In the genomic region with DNA sequence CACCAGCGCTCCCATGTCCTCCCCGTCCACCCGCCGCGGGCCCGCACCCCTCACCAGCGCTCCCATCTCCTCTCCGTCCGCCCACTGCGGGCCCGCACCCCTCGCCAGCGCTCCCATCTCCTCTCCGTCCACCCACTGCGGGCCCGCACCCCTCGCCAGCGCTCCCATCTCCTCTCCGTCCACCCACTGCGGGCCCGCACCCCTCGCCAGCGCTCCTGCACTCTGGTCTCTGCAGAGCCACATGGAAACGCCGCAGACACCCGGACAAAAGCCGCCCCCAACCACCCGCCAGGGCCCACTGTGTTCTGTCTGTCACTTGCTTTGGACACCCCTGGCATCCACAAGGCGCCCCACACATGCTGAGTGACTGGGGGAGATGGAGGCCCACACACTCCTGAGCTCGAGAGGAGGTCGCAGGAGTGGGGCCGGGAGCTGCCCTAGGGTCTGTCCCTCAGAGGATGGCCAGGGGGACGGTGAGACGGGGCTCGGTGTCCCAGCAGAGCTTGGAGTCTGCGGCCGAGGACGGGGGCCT, we compare ENCODE assay signal across 35 cellular contexts. TPM values are rescaled to one million over a fixed set of nuclear protein-coding genes. Genes with fewer than 3 reads are reported as not detected.
"Had no signal": no experiment of that assay in that cellular context is flagged by ENCODE, and none has a peak within 500 bp of the region (broad histone marks: within the 10 kb centered on the region; RNA-seq: fewer than 3 reads in every experiment).

No MANE protein-coding gene starts in this region.

- H3K4me3 ChIP-seq: esophagus squamous epithelium, pancreas, prostate gland, sigmoid colon, uterus had no signal

- H3K9me3 ChIP-seq: esophagus squamous epithelium, pancreas, prostate gland, sigmoid colon, uterus had no signal

- H3K27ac Mint-ChIP-seq: activated naive CD8-positive, alpha-beta T cell; dendritic cell treated with granulocyte-macrophage colony-stimulating factor and Interleukin-4, amounts not matched to agents 40 ng/mL and 50 ng/mL, for 4 days; mesothelial cell of epicardium; naive B cell; nephron progenitor cell; stimulated activated memory B cell treated with anti-CD40 and anti-IgM and Interleukin-4, amounts not matched to agents 10 μg/mL and 1 μg/mL and 100 μg/mL, for 72 hours; T-helper 2 cell treated with Interferon-gamma antibody and Interleukin-4, amounts not matched to agents 5 μg/mL and 100 μg/mL, for 36 hours had no signal

- H3K27me3 Mint-ChIP-seq: activated naive CD8-positive, alpha-beta T cell; central memory CD8-positive, alpha-beta T cell; dendritic cell treated with granulocyte-macrophage colony-stimulating factor and Interleukin-4, amounts not matched to agents 40 ng/mL and 50 ng/mL, for 4 days; stimulated activated memory B cell treated with anti-CD40 and anti-IgM and Interleukin-4, amounts not matched to agents 10 μg/mL and 1 μg/mL and 100 μg/mL, for 72 hours had no signal

- H3K4me3 Mint-ChIP-seq: activated naive CD8-positive, alpha-beta T cell; central memory CD8-positive, alpha-beta T cell; dendritic cell treated with granulocyte-macrophage colony-stimulating factor and Interleukin-4, amounts not matched to agents 40 ng/mL and 50 ng/mL, for 4 days; mesothelial cell of epicardium; naive B cell; nephron progenitor cell; stimulated activated memory B cell treated with anti-CD40 and anti-IgM and Interleukin-4, amounts not matched to agents 10 μg/mL and 1 μg/mL and 100 μg/mL, for 72 hours; stimulated activated naive CD8-positive, alpha-beta T cell treated with anti-CD3 and anti-CD28 coated beads, Interleukin-15, amount 100 ng/mL, for 72 hours; T-helper 2 cell treated with Interferon-gamma antibody and Interleukin-4, amounts not matched to agents 5 μg/mL and 100 μg/mL, for 36 hours; type B pancreatic cell had no signal

- H3K9me3 Mint-ChIP-seq: central memory CD8-positive, alpha-beta T cell; dendritic cell treated with granulocyte-macrophage colony-stimulating factor and Interleukin-4, amounts not matched to agents 40 ng/mL and 50 ng/mL, for 4 days; mesothelial cell of epicardium; nephron progenitor cell; stimulated activated memory B cell treated with anti-CD40 and anti-IgM and Interleukin-4, amounts not matched to agents 10 μg/mL and 1 μg/mL and 100 μg/mL, for 72 hours; stimulated activated naive CD8-positive, alpha-beta T cell treated with anti-CD3 and anti-CD28 coated beads, Interleukin-15, amount 100 ng/mL, for 72 hours; T-helper 2 cell treated with Interferon-gamma antibody and Interleukin-4, amounts not matched to agents 5 μg/mL and 100 μg/mL, for 36 hours; type B pancreatic cell had no signal

- DNase-seq: activated CD4-positive, alpha-beta T cell treated with anti-CD3 and anti-CD28 coated beads for 4 hours; activated CD4-positive, alpha-beta T cell treated with anti-CD3 and anti-CD28 coated beads, Interleukin-2, amount 50 U/mL, for 4 hours; activated CD4-positive, CD25-positive, alpha-beta regulatory T cell; activated CD8-positive, alpha-beta memory T cell treated with anti-CD3 and anti-CD28 coated beads for 24 hours; activated effector memory CD4-positive, alpha-beta T cell treated with Interleukin-2 at 50 U/mL for 16 hours; activated naive CD4-positive, alpha-beta T cell treated with Interleukin-2 at 50 U/mL for 16 hours; anterior cingulate cortex; esophagus squamous epithelium; left cardiac atrium; mammary epithelial cell; naive B cell; nephron progenitor cell; sigmoid colon; small intestine; stimulated activated CD4-positive, alpha-beta T cell treated with anti-CD3 and anti-CD28 coated beads, Interleukin-1b, Interleukin-23, amount 100 ng/mL, for 48 hours; stimulated activated CD4-positive, alpha-beta T cell treated with anti-CD3 and anti-CD28 coated beads, Interleukin-4, amount 100 ng/mL, for 4 hours; stimulated activated CD8-positive, alpha-beta memory T cell treated with anti-CD3 and anti-CD28 coated beads, Interleukin-4, amount 100 ng/mL, for 48 hours; stimulated activated naive CD8-positive, alpha-beta T cell treated with anti-CD3 and anti-CD28 coated beads, Interleukin-15, amount 100 ng/mL, for 72 hours; substantia nigra; uterus had no signal

- H3K36me3 ChIP-seq: prostate gland, uterus had no signal

- ATAC-seq: pancreas; stimulated activated memory B cell treated with anti-CD40 and anti-IgM and Interleukin-4, amounts not matched to agents 10 μg/mL and 1 μg/mL and 100 μg/mL, for 72 hours; stimulated activated naive CD8-positive, alpha-beta T cell treated with anti-CD3 and anti-CD28 coated beads, Interleukin-15, amount 100 ng/mL, for 72 hours had no signal

- H3K4me1 ChIP-seq: prostate gland had no signal

- H3K27me3 ChIP-seq: pancreas, uterus had no signal

- H3K27ac ChIP-seq: esophagus squamous epithelium, pancreas, prostate gland, uterus had no signal

RNA-seq across cellular contexts. Expression of a gene that starts 14.7 kb away (rescaled TPM):
- total RNA-seq: bronchial epithelial cell, frontal cortex, mammary epithelial cell, mesothelial cell of epicardium had no signal
- polyA plus RNA-seq: keratinocyte, mammary epithelial cell had no signal

RNA-seq across cellular contexts. Expression of a gene that starts 26.0 kb away (rescaled TPM):
- total RNA-seq: bronchial epithelial cell, esophagus squamous epithelium, left cardiac atrium, mammary epithelial cell, mesothelial cell of epicardium, sigmoid colon had no signal
- polyA plus RNA-seq: keratinocyte, mammary epithelial cell, sigmoid colon, small intestine had no signal

RNA-seq across cellular contexts. Expression of a gene that starts 26.4 kb away (rescaled TPM):
- total RNA-seq: bronchial epithelial cell, esophagus squamous epithelium, frontal cortex, left cardiac atrium, liver, mammary epithelial cell, mesothelial cell of epicardium, pancreas, prostate gland, sigmoid colon, uterus had no signal
- polyA plus RNA-seq: adipose tissue, keratinocyte, liver, mammary epithelial cell, pancreas, sigmoid colon, small intestine, thymus had no signal
